ENCODE assay signal across 1 cellular context in genomic region chr1:146036990-146037646, GRCh38.
A peak's percentile ranks its signal among the peaks of the same experiment; 100 is the strongest.
TF ChIP-seq lines count a peak whose summit lies in the region.

No MANE protein-coding gene starts in this region.

TF ChIP-seq in K562, 482 proteins besides CTCF, POLR2A, EP300 and RAD21 (continued from another document and continues in another):
- TF ChIP-seq MAZ (CRISPR knock-in tag; conservative IDR thresholded peaks at IDR 0.05 in 1 of 2, IDR thresholded peaks at IDR 0.05 in 1 of 2) (no peak; a peak in 1 of 4 replicates), EHMT2 (IDR thresholded peaks at IDR 0.05) (no peak), NR3C1 (CRISPR knock-in tag; IDR thresholded peaks at IDR 0.05) (no peak), CBX5 (IDR thresholded peaks at IDR 0.05; ENCODE audit: borderline replicate concordance, low read depth) (no peak), CEBPB (tag; IDR thresholded peaks at IDR 0.05) (no peak), MAFG (tag; conservative IDR thresholded peaks at IDR 0.05) (no peak), ESRRA (IDR thresholded peaks at IDR 0.05; ENCODE audit: borderline replicate concordance, low read depth) (peak; percentile 13; the same call in 1 of the 2 replicates), HEY1 (CRISPR knock-in tag; IDR thresholded peaks at IDR 0.05; ENCODE audit: borderline replicate concordance) (no peak), FOXJ3 (CRISPR knock-in tag; IDR thresholded peaks at IDR 0.05) (no peak), ZBTB1 (CRISPR knock-in tag; IDR thresholded peaks at IDR 0.05; ENCODE audit: borderline replicate concordance, low read depth) (no peak), TRIM28 (IDR thresholded peaks at IDR 0.05) (0 out of 2 replicates have a peak, but pooled peaks have one; percentile 24), RBM14 (IDR thresholded peaks at IDR 0.05; ENCODE audit: borderline replicate concordance, insufficient read depth, low read depth, low read length) (no peak), ZC3H8 (IDR thresholded peaks at IDR 0.05) (no peak), ZFX (CRISPR knock-in tag; IDR thresholded peaks at IDR 0.05) (peak; percentile 77), ASH1L (IDR thresholded peaks at IDR 0.05; ENCODE audit: borderline replicate concordance, low read depth, partially characterized antibody) (no peak), HINFP (tag; conservative IDR thresholded peaks at IDR 0.05; ENCODE audit: low read depth) (no peak), MTA2 (IDR thresholded peaks at IDR 0.05; ENCODE audit: low read depth) (no peak), TEAD4 (IDR thresholded peaks at IDR 0.05; ENCODE audit: low read length) (peak; percentile 86), TEAD4 (CRISPR knock-in tag; IDR thresholded peaks at IDR 0.05; ENCODE audit: borderline replicate concordance) (no peak), PHTF2 (CRISPR knock-in tag; IDR thresholded peaks at IDR 0.05) (0 out of 2 replicates have a peak, but pooled peaks have one; percentile 69), ZNF444 (CRISPR knock-in tag; IDR thresholded peaks at IDR 0.05) (no peak), MGA (IDR thresholded peaks at IDR 0.05) (0 out of 2 replicates have a peak, but pooled peaks have one; percentile 44), NKRF (IDR thresholded peaks at IDR 0.05; ENCODE audit: borderline replicate concordance) (no peak), TCF3 (CRISPR knock-in tag; IDR thresholded peaks at IDR 0.05) (peak; percentile 10; the same call in 1 of the 2 replicates), RBM34 (IDR thresholded peaks at IDR 0.05; ENCODE audit: borderline replicate concordance, insufficient read depth, low read length) (no peak), KDM2B (CRISPR knock-in tag; IDR thresholded peaks at IDR 0.05) (0 out of 2 replicates have a peak, but pooled peaks have one; percentile 48), CREM (IDR thresholded peaks at IDR 0.05; ENCODE audit: low read depth) (no peak), ZMIZ1 (IDR thresholded peaks at IDR 0.05; ENCODE audit: low read depth in 2 of 2, low read length in 2 of 2) (no peak; a peak in 1 of 4 replicates), NR2C2 (CRISPR knock-in tag; IDR thresholded peaks at IDR 0.05) (no peak), NR2C2 (tag; IDR thresholded peaks at IDR 0.05) (no peak), NEUROD1 (IDR thresholded peaks at IDR 0.05; ENCODE audit: borderline replicate concordance, low read depth, low read length, partially characterized antibody) (no peak), ZNF592 (IDR thresholded peaks at IDR 0.05) (peak; percentile 95), PTBP1 (IDR thresholded peaks at IDR 0.05; ENCODE audit: low read depth, low read length) (0 out of 2 replicates have a peak, but pooled peaks have one; percentile 34), NUFIP1 (IDR thresholded peaks at IDR 0.05; ENCODE audit: partially characterized antibody) (peak; percentile 50), ZBTB7A (IDR thresholded peaks at IDR 0.05; ENCODE audit: borderline replicate concordance, control insufficient read depth, low read depth, low read length) (no peak), SMARCA4 (IDR thresholded peaks at IDR 0.05) (no peak), CEBPG (CRISPR knock-in tag; IDR thresholded peaks at IDR 0.05) (no peak), CEBPG (tag; conservative IDR thresholded peaks at IDR 0.05 in 1 of 2, IDR thresholded peaks at IDR 0.05 in 1 of 2) (no peak), E2F3 (CRISPR knock-in tag; IDR thresholded peaks at IDR 0.05) (peak; percentile 35; the same call in 1 of the 2 replicates), U2AF1 (optimal IDR thresholded peaks at IDR 0.05; ENCODE audit: low read depth, low read length) (no peak), CTBP1 (IDR thresholded peaks at IDR 0.05; ENCODE audit: borderline replicate concordance) (no peak; the same call in 1 of the 2 replicates), FOXK1 (CRISPR knock-in tag; IDR thresholded peaks at IDR 0.05; ENCODE audit: borderline replicate concordance) (no peak; the same call in 1 of the 2 replicates)
